25 cellular contexts compared by ENCODE assay signal in genomic region chr16:4578961-4579530, GRCh38. TPM values are rescaled to one million over a fixed set of nuclear protein-coding genes. Genes with fewer than 3 reads are reported as not detected.
DNase-seq lines count a peak whose midpoint lies in the region; ATAC-seq and TF ChIP-seq lines count a peak whose summit lies in the region.
"Had no signal": no experiment of that assay in that cellular context is flagged by ENCODE, and none has a peak within 500 bp of the region (broad histone marks: within the 10 kb centered on the region; RNA-seq: fewer than 3 reads in every experiment).

No MANE protein-coding gene starts in this region.

- no peaks in the 10 kb centered on the region for H3K4me1 Mint-ChIP-seq in endodermal cell
- peaks cover 2% of the 10 kb centered on the region for H3K4me1 Mint-ChIP-seq in CD8-positive, alpha-beta T cell (ENCODE audit: low read depth)
- H3K4me1 Mint-ChIP-seq in activated naive CD8-positive, alpha-beta T cell treated with anti-CD3 and anti-CD28 coated beads, Interleukin-2, amount 50 U/mL, for 24 hours, result no peaks in the 10 kb centered on the region
- H3K4me1 Mint-ChIP-seq: T-cell had no signal

- no peaks in the 10 kb centered on the region for H3K36me3 ChIP-seq in endodermal cell (ENCODE audit: control insufficient read depth, insufficient read depth, low read length)
- H3K36me3 ChIP-seq in CD8-positive, alpha-beta T cell (ENCODE audit: insufficient read depth, low read length), result no peaks in the 10 kb centered on the region
- H3K36me3 ChIP-seq: Peyer's patch, sigmoid colon, SJCRH30, tibial nerve had no signal

- no peak for TF ChIP-seq CTCF in endodermal cell (conservative IDR thresholded peaks at IDR 0.05)
- TF ChIP-seq CTCF in CD8-positive, alpha-beta T cell (IDR thresholded peaks at IDR 0.05), result no peak

- H3K27ac Mint-ChIP-seq in endodermal cell, result no peak overlapping the region
- H3K27ac Mint-ChIP-seq in CD8-positive, alpha-beta T cell, result no peak overlapping the region
- H3K27ac Mint-ChIP-seq in activated naive CD8-positive, alpha-beta T cell treated with anti-CD3 and anti-CD28 coated beads, Interleukin-2, amount 50 U/mL, for 24 hours, result no peak overlapping the region
- H3K27ac Mint-ChIP-seq: activated CD8-positive, alpha-beta T cell treated with anti-CD3 and anti-CD28 coated beads, Interleukin-2, amount 10 ng/mL, durations not matched to agents 7 days and 5 days; progenitor cell of endocrine pancreas; T-cell had no signal

- DNase-seq in DMS79 treated with DMSO at 0.1 percent for 48 hours (lab: John Stamatoyannopoulos, UW), result peak; percentile 59
- DNase-seq in NCI-H146 (lab: John Stamatoyannopoulos, UW), result peak; percentile 96
- DNase-seq in NCI-H345 (lab: John Stamatoyannopoulos, UW), result peak; percentile 77
- DNase-seq in endodermal cell, result peak; percentile 39
- DNase-seq in CD8-positive, alpha-beta T cell, result no peak
- no peak for DNase-seq in activated naive CD8-positive, alpha-beta T cell treated with anti-CD3 and anti-CD28 coated beads, Interleukin-2, amount 50 U/mL, for 24 hours
- DNase-seq: activated CD4-positive, alpha-beta T cell treated with anti-CD3 and anti-CD28 coated beads for 1 hour; activated CD8-positive, alpha-beta T cell treated with anti-CD3 and anti-CD28 coated beads, Interleukin-2, amount 10 ng/mL, durations not matched to agents 7 days and 5 days; activated gamma-delta T cell treated with Interleukin-2 at 50 U/mL for 16 hours; activated T-cell treated with anti-CD3 and anti-CD28 coated beads, Interleukin-2, amount 50 U/mL, for 1 hour; body of pancreas; DMS 273 treated with DMSO at 0.1 percent for 48 hours; GDM1; KBM-7; MM.1S; NCI-H226; Peyer's patch; sigmoid colon; SJCRH30; stimulated activated CD4-positive, alpha-beta T cell treated with anti-CD3 and anti-CD28 coated beads, Interleukin-15, amount 100 ng/mL, for 24 hours; T-cell had no signal

- intact Hi-C loops in CD8-positive, alpha-beta T cell (cut with DNase I, micrococcal nuclease), result no loop called here

- no peaks in the 10 kb centered on the region for H3K9me3 Mint-ChIP-seq in endodermal cell
- no peaks in the 10 kb centered on the region for H3K9me3 Mint-ChIP-seq in CD8-positive, alpha-beta T cell
- H3K9me3 Mint-ChIP-seq in activated naive CD8-positive, alpha-beta T cell treated with anti-CD3 and anti-CD28 coated beads, Interleukin-2, amount 50 U/mL, for 24 hours, result no peaks in the 10 kb centered on the region
- H3K9me3 Mint-ChIP-seq: T-cell had no signal

- no peaks in the 10 kb centered on the region for H3K27me3 Mint-ChIP-seq in endodermal cell (ENCODE audit: insufficient read depth)
- no peaks in the 10 kb centered on the region for H3K27me3 Mint-ChIP-seq in CD8-positive, alpha-beta T cell (ENCODE audit: low read depth)
- H3K27me3 Mint-ChIP-seq in activated naive CD8-positive, alpha-beta T cell treated with anti-CD3 and anti-CD28 coated beads, Interleukin-2, amount 50 U/mL, for 24 hours, result no peaks in the 10 kb centered on the region
- H3K27me3 Mint-ChIP-seq: progenitor cell of endocrine pancreas, T-cell had no signal

- H3K4me1 ChIP-seq in endodermal cell (ENCODE audit: control insufficient read depth, insufficient read depth, low read length), result no peaks in the 10 kb centered on the region
- H3K4me1 ChIP-seq in CD8-positive, alpha-beta T cell (ENCODE audit: insufficient read depth, low read length), result peaks cover 9% of the 10 kb centered on the region
- H3K4me1 ChIP-seq: Peyer's patch, sigmoid colon, SJCRH30, tibial nerve had no signal

- no peak overlapping the region for H3K4me3 Mint-ChIP-seq in endodermal cell
- H3K4me3 Mint-ChIP-seq in CD8-positive, alpha-beta T cell, result no peak overlapping the region
- no peak overlapping the region for H3K4me3 Mint-ChIP-seq in activated naive CD8-positive, alpha-beta T cell treated with anti-CD3 and anti-CD28 coated beads, Interleukin-2, amount 50 U/mL, for 24 hours
- H3K4me3 Mint-ChIP-seq: activated CD8-positive, alpha-beta T cell treated with anti-CD3 and anti-CD28 coated beads, Interleukin-2, amount 10 ng/mL, durations not matched to agents 7 days and 5 days; T-cell had no signal

- no peak for ATAC-seq in CD8-positive, alpha-beta T cell
- ATAC-seq in GM18858 (IDR thresholded peaks at IDR 0.05; ENCODE audit: unreplicated experiment), result no peak
- no peak for ATAC-seq in activated naive CD8-positive, alpha-beta T cell treated with anti-CD3 and anti-CD28 coated beads, Interleukin-2, amount 50 U/mL, for 24 hours
- ATAC-seq: activated CD8-positive, alpha-beta T cell treated with anti-CD3 and anti-CD28 coated beads, Interleukin-2, amount 10 ng/mL, durations not matched to agents 7 days and 5 days; body of pancreas; T-cell had no signal

- no peak overlapping the region for H3K27ac ChIP-seq in endodermal cell (ENCODE audit: low read depth, low read length)
- no peak overlapping the region for H3K27ac ChIP-seq in CD8-positive, alpha-beta T cell (ENCODE audit: low read depth, low read length)
- H3K27ac ChIP-seq: body of pancreas, Peyer's patch, sigmoid colon, SJCRH30 had no signal

- H3K27me3 ChIP-seq in endodermal cell (ENCODE audit: control insufficient read depth, insufficient read depth, low read length, poor library complexity, severe bottlenecking), result no peaks in the 10 kb centered on the region
- H3K27me3 ChIP-seq in CD8-positive, alpha-beta T cell (ENCODE audit: insufficient read depth, low read length), result no peaks in the 10 kb centered on the region
- H3K27me3 ChIP-seq: body of pancreas, Peyer's patch, sigmoid colon, SJCRH30, tibial nerve had no signal

- POLR2A ChIA-PET in CD8-positive, alpha-beta T cell (lab: Charles Lee), result no interaction called here

- H3K9me3 ChIP-seq in endodermal cell (ENCODE audit: control insufficient read depth, low read length), result no peaks in the 10 kb centered on the region
- no peaks in the 10 kb centered on the region for H3K9me3 ChIP-seq in CD8-positive, alpha-beta T cell (ENCODE audit: low read length)
- H3K9me3 ChIP-seq: body of pancreas, Peyer's patch, sigmoid colon, SJCRH30, tibial nerve had no signal

- CTCF ChIA-PET in CD8-positive, alpha-beta T cell (lab: Charles Lee), result interaction anchor here (0.6 to 1.6 kb wide), 4 partner anchors 9 to 233 kb away, joined by 3 to 6 read pairs (median 4); no protein-coding TSS in a partner anchor

- H3K36me3 Mint-ChIP-seq in endodermal cell (ENCODE audit: low read depth), result no peaks in the 10 kb centered on the region
- H3K36me3 Mint-ChIP-seq in CD8-positive, alpha-beta T cell, result no peaks in the 10 kb centered on the region
- H3K36me3 Mint-ChIP-seq in activated naive CD8-positive, alpha-beta T cell treated with anti-CD3 and anti-CD28 coated beads, Interleukin-2, amount 50 U/mL, for 24 hours (ENCODE audit: low read depth), result no peaks in the 10 kb centered on the region
- H3K36me3 Mint-ChIP-seq: T-cell had no signal

- no peak overlapping the region for H3K4me3 ChIP-seq in endodermal cell (ENCODE audit: low read length)
- no peak overlapping the region for H3K4me3 ChIP-seq in CD8-positive, alpha-beta T cell (ENCODE audit: low read depth, low read length)
- H3K4me3 ChIP-seq: body of pancreas, Peyer's patch, sigmoid colon, SJCRH30, tibial nerve had no signal

- WGBS in endodermal cell (ENCODE audit: insufficient coverage in 1 of 2, insufficient read length in 1 of 2), 2 experiments, result 90 to 92% methylated on average over 7 to 13 of the region's 13 CpGs

- H3K9ac ChIP-seq in endodermal cell (ENCODE audit: extremely low read depth, low read length, poor library complexity, severe bottlenecking), result no peak overlapping the region

RNA-seq across cellular contexts. Expression of gene C16orf96, which starts 22.9 kb away (rescaled TPM):
- 1 to 10 TPM; 1.5 to 1.6 TPM for total RNA-seq in endodermal cell
- 0.57 TPM for polyA plus RNA-seq in endodermal cell (2013, experiment 1 of 2)
- 0.70 TPM for polyA plus RNA-seq in endodermal cell (2013, experiment 2 of 2)
- under 1 TPM; 0.27 to 0.42 TPM for total RNA-seq in CD8-positive, alpha-beta T cell
- total RNA-seq: lung microvascular endothelial cell, Peyer's patch, SJCRH30 had no signal

RNA-seq across cellular contexts. Expression of gene UBALD1, which starts 35.6 kb away (rescaled TPM):
- 10 to 100 TPM; 46.8 to 49.6 TPM for total RNA-seq in endodermal cell
- polyA plus RNA-seq in endodermal cell (2013, experiment 1 of 2), result 28.8 TPM
- polyA plus RNA-seq in endodermal cell (2013, experiment 2 of 2), result 24.7 TPM
- 10 to 100 TPM; 17.1 to 19.9 TPM for total RNA-seq in CD8-positive, alpha-beta T cell

RNA-seq across cellular contexts. Expression of gene CDIP1, which starts 40.5 kb away (rescaled TPM):
- 10 to 100 TPM; 41.8 to 64.4 TPM for total RNA-seq in endodermal cell
- polyA plus RNA-seq in endodermal cell (2013, experiment 1 of 2), result 41.6 TPM
- 36.6 TPM for polyA plus RNA-seq in endodermal cell (2013, experiment 2 of 2)
- 10 to 100 TPM; 21.7 to 25.0 TPM for total RNA-seq in CD8-positive, alpha-beta T cell

RNA-seq across cellular contexts. Expression of gene MGRN1, which starts 45.6 kb away (rescaled TPM):
- total RNA-seq in endodermal cell, result 10 to 100 TPM; 66.9 to 71.4 TPM
- 52.3 TPM for polyA plus RNA-seq in endodermal cell (2013, experiment 1 of 2)
- polyA plus RNA-seq in endodermal cell (2013, experiment 2 of 2), result 45.0 TPM
- 10 to 100 TPM; 46.5 to 48.6 TPM for total RNA-seq in CD8-positive, alpha-beta T cell

Comparison
In these comparisons a context has a peak if more than half of its experiments do, and no peak if none do; other contexts are left out.
1. DNase-seq: peak in DMS79 treated with DMSO at 0.1 percent for 48 hours (single experiment), NCI-H146 (single experiment), NCI-H345 (single experiment) and endodermal cell (single experiment); none in CD8-positive, alpha-beta T cell (0 of 7) and activated naive CD8-positive, alpha-beta T cell treated with anti-CD3 and anti-CD28 coated beads, Interleukin-2, amount 50 U/mL, for 24 hours (single experiment).